In the genomic region with DNA sequence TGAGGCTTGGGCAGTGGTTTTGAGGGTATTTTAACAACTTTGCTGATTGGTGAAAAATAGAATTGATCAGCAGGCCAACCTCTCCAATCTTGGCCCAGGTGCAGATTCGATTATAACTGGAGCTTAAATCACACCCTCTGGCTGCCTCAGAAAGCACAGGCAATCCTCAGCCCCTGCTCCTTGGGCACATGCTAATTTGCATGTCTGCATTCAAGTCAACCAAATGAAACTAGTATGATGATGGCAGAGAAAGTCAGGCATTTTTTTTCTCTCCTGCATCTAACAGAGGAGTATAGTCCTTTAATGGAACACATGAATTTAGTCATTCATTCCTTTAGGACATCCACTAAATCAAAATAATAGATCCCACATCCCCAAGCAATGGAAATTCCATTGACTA, we compare ENCODE assay signal across 36 cellular contexts.
"Had no signal": no experiment of that assay in that cellular context is flagged by ENCODE, and none has a peak within 500 bp of the region (broad histone marks: within the 10 kb centered on the region; RNA-seq: fewer than 3 reads in every experiment).

No MANE protein-coding gene starts in this region.

- ATAC-seq: activated CD4-positive, CD25-positive, alpha-beta regulatory T cell treated with anti-CD3 and anti-CD28 coated beads, Interleukin-2, amount 50 U/mL, for 24 hours; activated CD8-positive, alpha-beta T cell treated with anti-CD3 and anti-CD28 coated beads for 36 hours; activated naive CD8-positive, alpha-beta T cell treated with anti-CD3 and anti-CD28 coated beads, Interleukin-2, amount 50 U/mL, for 24 hours; activated T-cell treated with anti-CD3 and anti-CD28 coated beads, Interleukin-2, amount 50 U/mL, for 4 hours; activated T-helper 17 cell treated with anti-CD3 and anti-CD28 coated beads, Interleukin-2, amount 50 U/mL, for 72 hours; gastroesophageal sphincter; T-helper 17 cell had no signal

- H3K27ac ChIP-seq: adrenal gland, breast epithelium, cardiac muscle cell, colonic mucosa, epithelial cell of prostate, esophagus squamous epithelium, gastroesophageal sphincter, WERI-Rb-1 had no signal

- H3K4me1 Mint-ChIP-seq: activated B cell treated with CpG ODN at 0.5 μM for 24 hours; activated naive CD4-positive, alpha-beta T cell treated with anti-CD3 and anti-CD28 coated beads, Interleukin-2, amount 50 U/mL, for 24 hours; activated naive CD8-positive, alpha-beta T cell treated with anti-CD3 and anti-CD28 coated beads for 36 hours; activated naive CD8-positive, alpha-beta T cell treated with anti-CD3 and anti-CD28 coated beads, Interleukin-2, amount 50 U/mL, for 24 hours; activated T-helper 17 cell treated with anti-CD3 and anti-CD28 coated beads, Interleukin-2, amount 50 U/mL, for 72 hours; T-helper 17 cell had no signal

- H3K4me1 ChIP-seq: adrenal gland, breast epithelium, colonic mucosa, esophagus squamous epithelium, gastroesophageal sphincter had no signal

- H3K9me3 Mint-ChIP-seq: activated B cell treated with CpG ODN at 0.5 μM for 24 hours; activated CD8-positive, alpha-beta T cell treated with anti-CD3 and anti-CD28 coated beads for 36 hours; activated naive CD4-positive, alpha-beta T cell treated with anti-CD3 and anti-CD28 coated beads, Interleukin-2, amount 50 U/mL, for 24 hours; activated naive CD8-positive, alpha-beta T cell treated with anti-CD3 and anti-CD28 coated beads for 36 hours; activated naive CD8-positive, alpha-beta T cell treated with anti-CD3 and anti-CD28 coated beads, Interleukin-2, amount 50 U/mL, for 24 hours; activated T-cell treated with anti-CD3 and anti-CD28 coated beads, Interleukin-2, amount 50 U/mL, for 4 hours; activated T-helper 17 cell treated with anti-CD3 and anti-CD28 coated beads, Interleukin-2, amount 50 U/mL, for 72 hours; brain; T-helper 2 cell treated with Interferon-gamma antibody and Interleukin-4, amounts not matched to agents 5 μg/mL and 100 μg/mL, for 36 hours had no signal

- DNase-seq: activated B cell treated with CpG ODN at 0.5 μM for 24 hours; activated CD4-positive, alpha-beta T cell treated with anti-CD3 and anti-CD28 coated beads for 48 hours; activated CD4-positive, alpha-beta T cell treated with anti-CD3 and anti-CD28 coated beads, Interleukin-2, amount 50 U/mL, for 1 hour; activated CD4-positive, alpha-beta T cell treated with anti-CD3 and anti-CD28 coated beads, Interleukin-2, amount 50 U/mL, for 48 hours; activated CD8-positive, alpha-beta memory T cell treated with anti-CD3 and anti-CD28 coated beads for 24 hours; activated CD8-positive, alpha-beta T cell treated with anti-CD3 and anti-CD28 coated beads for 36 hours; activated effector memory CD4-positive, alpha-beta T cell treated with Interleukin-2 at 50 U/mL for 16 hours; activated gamma-delta T cell treated with Interleukin-2 at 50 U/mL for 16 hours; activated naive CD4-positive, alpha-beta T cell treated with Interleukin-2 at 50 U/mL for 16 hours; activated naive CD8-positive, alpha-beta T cell treated with anti-CD3 and anti-CD28 coated beads for 36 hours; activated naive CD8-positive, alpha-beta T cell treated with anti-CD3 and anti-CD28 coated beads, Interleukin-2, amount 50 U/mL, for 24 hours; activated T-cell treated with anti-CD3 and anti-CD28 coated beads, Interleukin-2, amount 50 U/mL, for 4 hours; adrenal gland; amygdala; aorta; central memory CD4-positive, alpha-beta T cell; cerebellar nuclear complex; colonic mucosa; effector CD8-positive, alpha-beta T cell; esophagus squamous epithelium; foreskin melanocyte; T-helper 1 cell; T-helper 17 cell; T1000; WERI-Rb-1 had no signal

- H3K27me3 ChIP-seq: adrenal gland, breast epithelium, cardiac muscle cell, colonic mucosa, gastroesophageal sphincter had no signal

- H3K4me3 Mint-ChIP-seq: activated B cell treated with CpG ODN at 0.5 μM for 24 hours; activated CD8-positive, alpha-beta T cell treated with anti-CD3 and anti-CD28 coated beads for 36 hours; activated naive CD4-positive, alpha-beta T cell treated with anti-CD3 and anti-CD28 coated beads, Interleukin-2, amount 50 U/mL, for 24 hours; activated naive CD8-positive, alpha-beta T cell treated with anti-CD3 and anti-CD28 coated beads for 36 hours; activated naive CD8-positive, alpha-beta T cell treated with anti-CD3 and anti-CD28 coated beads, Interleukin-2, amount 50 U/mL, for 24 hours; activated T-cell treated with anti-CD3 and anti-CD28 coated beads, Interleukin-2, amount 50 U/mL, for 4 hours; activated T-helper 17 cell treated with anti-CD3 and anti-CD28 coated beads, Interleukin-2, amount 50 U/mL, for 72 hours; T-helper 17 cell; T-helper 2 cell treated with Interferon-gamma antibody and Interleukin-4, amounts not matched to agents 5 μg/mL and 100 μg/mL, for 36 hours had no signal

- H3K36me3 Mint-ChIP-seq: activated naive CD4-positive, alpha-beta T cell treated with anti-CD3 and anti-CD28 coated beads, Interleukin-2, amount 50 U/mL, for 24 hours; activated naive CD8-positive, alpha-beta T cell treated with anti-CD3 and anti-CD28 coated beads for 36 hours; brain had no signal

- H3K27ac Mint-ChIP-seq: activated B cell treated with CpG ODN at 0.5 μM for 24 hours; activated CD8-positive, alpha-beta T cell treated with anti-CD3 and anti-CD28 coated beads for 36 hours; activated naive CD4-positive, alpha-beta T cell treated with anti-CD3 and anti-CD28 coated beads, Interleukin-2, amount 50 U/mL, for 24 hours; activated naive CD8-positive, alpha-beta T cell treated with anti-CD3 and anti-CD28 coated beads for 36 hours; activated naive CD8-positive, alpha-beta T cell treated with anti-CD3 and anti-CD28 coated beads, Interleukin-2, amount 50 U/mL, for 24 hours; activated T-helper 17 cell treated with anti-CD3 and anti-CD28 coated beads, Interleukin-2, amount 50 U/mL, for 72 hours; T-helper 17 cell; T-helper 2 cell treated with Interferon-gamma antibody and Interleukin-4, amounts not matched to agents 5 μg/mL and 100 μg/mL, for 36 hours had no signal

- FAIRE-seq: endometrium, endothelial cell of umbilical vein had no signal

- H3K9me3 ChIP-seq: adrenal gland, breast epithelium, colonic mucosa, esophagus squamous epithelium, gastroesophageal sphincter had no signal

- H3K27me3 Mint-ChIP-seq: activated B cell treated with CpG ODN at 0.5 μM for 24 hours; activated naive CD8-positive, alpha-beta T cell treated with anti-CD3 and anti-CD28 coated beads for 36 hours; brain had no signal

- H3K4me3 ChIP-seq: adrenal gland, breast epithelium, cardiac muscle cell, colonic mucosa, esophagus squamous epithelium, gastroesophageal sphincter had no signal

- H3K36me3 ChIP-seq: adrenal gland, breast epithelium, cardiac muscle cell, colonic mucosa, esophagus squamous epithelium, gastroesophageal sphincter, WERI-Rb-1 had no signal
